In the genomic region with DNA sequence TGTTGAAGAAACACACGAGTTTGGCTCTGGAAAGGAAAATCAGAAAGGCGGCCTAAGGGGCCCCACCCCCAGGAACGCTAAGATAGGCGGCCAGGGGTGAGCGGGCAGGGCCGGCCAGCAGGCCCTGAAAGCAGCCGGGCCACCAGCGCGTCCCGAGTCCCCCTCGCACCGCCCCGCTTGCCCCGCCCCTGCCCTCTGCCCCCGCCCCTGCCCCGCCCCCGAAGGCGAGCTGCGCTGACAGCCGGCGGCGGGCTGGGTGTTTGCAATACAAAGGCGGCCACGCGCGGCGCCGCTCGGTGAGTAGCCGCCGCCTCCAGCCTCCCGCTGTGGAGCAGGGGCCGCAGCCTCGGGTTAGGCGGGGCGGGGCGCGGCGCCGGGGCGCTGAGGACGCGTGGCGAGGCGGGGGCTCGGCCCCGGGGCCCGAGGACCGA, we compare ENCODE assay signal across 8 cellular contexts. TPM values are rescaled to one million over a fixed set of nuclear protein-coding genes. Genes with fewer than 3 reads are reported as not detected.
A peak's percentile ranks its signal among the peaks of the same experiment; 100 is the strongest.
DNase-seq lines count a peak whose midpoint lies in the region; ATAC-seq, FAIRE-seq and TF ChIP-seq lines count a peak whose summit lies in the region.

A gene with protein sequence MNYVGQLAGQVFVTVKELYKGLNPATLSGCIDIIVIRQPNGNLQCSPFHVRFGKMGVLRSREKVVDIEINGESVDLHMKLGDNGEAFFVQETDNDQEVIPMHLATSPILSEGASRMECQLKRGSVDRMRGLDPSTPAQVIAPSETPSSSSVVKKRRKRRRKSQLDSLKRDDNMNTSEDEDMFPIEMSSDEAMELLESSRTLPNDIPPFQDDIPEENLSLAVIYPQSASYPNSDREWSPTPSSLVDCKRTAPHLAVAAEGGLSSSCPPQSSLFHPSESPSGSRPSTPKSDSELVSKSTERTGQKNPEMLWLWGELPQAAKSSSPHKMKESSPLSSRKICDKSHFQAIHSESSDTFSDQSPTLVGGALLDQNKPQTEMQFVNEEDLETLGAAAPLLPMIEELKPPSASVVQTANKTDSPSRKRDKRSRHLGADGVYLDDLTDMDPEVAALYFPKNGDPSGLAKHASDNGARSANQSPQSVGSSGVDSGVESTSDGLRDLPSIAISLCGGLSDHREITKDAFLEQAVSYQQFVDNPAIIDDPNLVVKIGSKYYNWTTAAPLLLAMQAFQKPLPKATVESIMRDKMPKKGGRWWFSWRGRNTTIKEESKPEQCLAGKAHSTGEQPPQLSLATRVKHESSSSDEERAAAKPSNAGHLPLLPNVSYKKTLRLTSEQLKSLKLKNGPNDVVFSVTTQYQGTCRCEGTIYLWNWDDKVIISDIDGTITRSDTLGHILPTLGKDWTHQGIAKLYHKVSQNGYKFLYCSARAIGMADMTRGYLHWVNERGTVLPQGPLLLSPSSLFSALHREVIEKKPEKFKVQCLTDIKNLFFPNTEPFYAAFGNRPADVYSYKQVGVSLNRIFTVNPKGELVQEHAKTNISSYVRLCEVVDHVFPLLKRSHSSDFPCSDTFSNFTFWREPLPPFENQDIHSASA (plus strand): TSS at position 257 of the 431 bp plus-strand sequence. CDS start 18,910 bp downstream, outside the sequence.

- H3K27ac ChIP-seq in kidney (ENCODE audit: low read depth in 2 of 2, low read length in 2 of 2), result peak within 1 kb of the TSS; percentile 70 to 71

- peak within 1 kb of the TSS; percentile 13 to 74 for H3K9ac ChIP-seq in kidney (ENCODE audit: low read length in 2 of 2)

- ATAC-seq in GM18867 (IDR thresholded peaks at IDR 0.05; ENCODE audit: unreplicated experiment) (peak; percentile 51), HG03103 (IDR thresholded peaks at IDR 0.05; ENCODE audit: low read depth, unreplicated experiment) (peak; percentile 39)

- FAIRE-seq in kidney (lab: Jason Lieb, UNC), result no peak

- peak within 1 kb of the TSS; percentile 54 to 69 for H3K4me3 ChIP-seq in kidney (ENCODE audit: low read length in 2 of 2)

- TF ChIP-seq CTCF in kidney (IDR thresholded peaks at IDR 0.05; ENCODE audit: borderline replicate concordance, extremely low read depth, insufficient read depth), result no peak

- H3K4me1 ChIP-seq in kidney (ENCODE audit: control insufficient read depth in 1 of 2, insufficient read depth in 1 of 2, low read depth in 1 of 2, low read length in 2 of 2), result peaks cover 0 to 32% of the 10 kb centered on the region in 2 donors

- H3K9me3 ChIP-seq in kidney (ENCODE audit: control insufficient read depth in 1 of 2, low read length in 2 of 2), result no peaks in the 10 kb centered on the region

- intact Hi-C loops in kidney (cut with DNase I), result no loop called here

- no peaks in the 10 kb centered on the region for H3K36me3 ChIP-seq in kidney (ENCODE audit: control insufficient read depth in 1 of 2, insufficient read depth in 2 of 2, low read length in 2 of 2)

- peak; percentile 96 for DNase-seq in AG08395 (ENCODE audit: low spot score)
- peak; percentile 69 for DNase-seq in NCI-H446 treated with DMSO at 0.1 percent for 48 hours (lab: John Stamatoyannopoulos, UW)
- DNase-seq in activated CD4-positive, alpha-beta T cell treated with anti-CD3 and anti-CD28 coated beads for 1 hour, result peak; percentile 78
- DNase-seq in cerebellar nuclear complex (lab: John Stamatoyannopoulos, UW), result peak; percentile 51 to 61
- DNase-seq in kidney, result peak; percentile 96
- peak; percentile 80 to 84 for DNase-seq in stimulated activated CD4-positive, alpha-beta T cell treated with anti-CD3 and anti-CD28 coated beads, Interleukin-15, amount 100 ng/mL, for 1 hour (ENCODE audit: low read depth in 1 of 2, low spot score in 1 of 2)

RNA-seq across cellular contexts. Expression of the gene that starts here (rescaled TPM):
- 36.8 TPM for total RNA-seq in kidney
- 11.8 TPM for polyA plus RNA-seq in kidney (ENCODE audit: insufficient read depth, low read depth, low replicate concordance)

Comparison
In these comparisons a context has a peak if more than half of its experiments do, and no peak if none do; other contexts are left out.
1. Peak in every context shown above with its lines: DNase-seq, ATAC-seq, H3K4me3 ChIP-seq and H3K27ac ChIP-seq.